8 cellular contexts compared by ENCODE assay signal in genomic region chr6:127266892-127267741, GRCh38. TPM values are rescaled to one million over a fixed set of nuclear protein-coding genes. Genes with fewer than 3 reads are reported as not detected.
DNase-seq lines count a peak whose midpoint lies in the region; ATAC-seq, FAIRE-seq and TF ChIP-seq lines count a peak whose summit lies in the region.

No MANE protein-coding gene starts in this region.

- H3K27ac ChIP-seq in WERI-Rb-1 (peak overlapping the region; percentile 93), breast epithelium (peak overlapping the region; percentile 97 to 100), keratinocyte (ENCODE audit: control insufficient read depth, insufficient read depth, low read length) (peak overlapping the region; percentile 79)

- peaks cover 48% of the 10 kb centered on the region for H3K79me2 ChIP-seq in keratinocyte (ENCODE audit: control insufficient read depth, insufficient read depth, low read length)

- peak overlapping the region; percentile 89 for H3K4me2 ChIP-seq in keratinocyte (ENCODE audit: control insufficient read depth, extremely low read depth, insufficient read depth, low read depth, low read length)

- DNase-seq in NCI-H1417 (lab: John Stamatoyannopoulos, UW): peak; percentile 33 to 89 (median 82)
- no peak for DNase-seq in NCI-H1417 treated with DMSO at 0.1 percent for 48 hours (lab: John Stamatoyannopoulos, UW)
- DNase-seq in NB4 (ENCODE audit: low read depth): peak; percentile 82
- peak; percentile 60 for DNase-seq in WERI-Rb-1
- peak; percentile 22 to 52 for DNase-seq in breast epithelium (ENCODE audit: low spot score in 2 of 2)
- DNase-seq in keratinocyte (ENCODE audit: low read depth, low spot score): no peak
- DNase-seq in stimulated activated CD4-positive, alpha-beta T cell treated with anti-CD3 and anti-CD28 coated beads, Interleukin-1b, Interleukin-23, amount 100 ng/mL, for 24 hours (ENCODE audit: low read depth in 4 of 4, low spot score in 1 of 4): peak; percentile 23 to 44 (median 28)

- TF ChIP-seq POLR2A in NB4 (IDR thresholded peaks at IDR 0.05; ENCODE audit: extremely low read depth, insufficient read length): peak; percentile 86
- peak; percentile 91 for TF ChIP-seq POLR2A in breast epithelium (IDR thresholded peaks at IDR 0.05)

- H3K36me3 ChIP-seq in WERI-Rb-1 (peaks cover 3% of the 10 kb centered on the region), breast epithelium (no peaks in the 10 kb centered on the region), keratinocyte (ENCODE audit: control insufficient read depth in 2 of 2, extremely low read depth in 1 of 2, insufficient read depth in 2 of 2, low read length in 2 of 2) (no peaks in the 10 kb centered on the region)

- H3K9ac ChIP-seq in keratinocyte (ENCODE audit: control insufficient read depth, extremely low read depth, insufficient read depth, low read length): peak overlapping the region; percentile 89

- H3K9me1 ChIP-seq in keratinocyte (ENCODE audit: control insufficient read depth, extremely low read depth, insufficient read depth, low read length): no peaks in the 10 kb centered on the region

- no peaks in the 10 kb centered on the region for H4K20me1 ChIP-seq in keratinocyte (ENCODE audit: control insufficient read depth, extremely low read depth, insufficient read depth, low read length)

- H3K9me3 ChIP-seq in WERI-Rb-1 (ENCODE audit: severe bottlenecking): no peaks in the 10 kb centered on the region
- H3K9me3 ChIP-seq in breast epithelium: no peaks in the 10 kb centered on the region
- no peaks in the 10 kb centered on the region for H3K9me3 ChIP-seq in keratinocyte (ENCODE audit: control insufficient read depth, low read depth, low read length)

- peak overlapping the region; percentile 98 for H2AFZ ChIP-seq in keratinocyte (ENCODE audit: control insufficient read depth, low read length)

- H3K4me3 ChIP-seq in NB4 (ENCODE audit: low read depth, low read length) (peak overlapping the region; percentile 92), WERI-Rb-1 (ENCODE audit: low read depth, low read length) (peak overlapping the region; percentile 63), breast epithelium (peak overlapping the region; percentile 68 to 99 (median 91)), keratinocyte (ENCODE audit: control insufficient read depth in 2 of 3, extremely low read depth in 1 of 3, insufficient read depth in 2 of 3, low read depth in 1 of 3, low read length in 3 of 3) (peak overlapping the region; percentile 71 to 100 (median 87))

- TF ChIP-seq CTCF in NB4 (IDR thresholded peaks at IDR 0.05; ENCODE audit: low read depth, low read length) (no peak), WERI-Rb-1 (IDR thresholded peaks at IDR 0.05; ENCODE audit: low read depth, low read length) (no peak), breast epithelium (IDR thresholded peaks at IDR 0.05) (no peak), keratinocyte (optimal IDR thresholded peaks at IDR 0.05 in 1 of 3, IDR thresholded peaks at IDR 0.05 in 1 of 3, conservative IDR thresholded peaks at IDR 0.05 in 1 of 3; ENCODE audit: extremely low read depth in 1 of 3, insufficient read depth in 2 of 3, low read length in 3 of 3) (no peak)

- H3K27me3 ChIP-seq in WERI-Rb-1 (ENCODE audit: insufficient read depth, low read depth, severe bottlenecking) (no peaks in the 10 kb centered on the region), breast epithelium (no peaks in the 10 kb centered on the region), keratinocyte (ENCODE audit: control insufficient read depth, extremely low read depth, insufficient read depth, low read length) (no peaks in the 10 kb centered on the region)

- dilution Hi-C loops in keratinocyte (cut with MboI; ENCODE audit: extremely low pct_ligation_motif_present, low sequenced_read_pairs): no loop called here

- FAIRE-seq in keratinocyte (lab: Jason Lieb, UNC): no peak

- intact Hi-C loops in breast epithelium (cut with DNase I; ENCODE audit: low total_unique reads): no loop called here

- ATAC-seq in HG02588 (IDR thresholded peaks at IDR 0.05; ENCODE audit: unreplicated experiment): peak; percentile 74

- H3K4me1 ChIP-seq in breast epithelium (no peaks in the 10 kb centered on the region), keratinocyte (ENCODE audit: control insufficient read depth, extremely low read depth, insufficient read depth, low read length) (peaks cover 6% of the 10 kb centered on the region)

RNA-seq across cellular contexts. Expression of gene RNF146, which starts 0.5 kb away (rescaled TPM):
- 10 to 100 TPM; 77.7 to 86.3 (median 77.9) TPM for total RNA-seq in breast epithelium
- polyA plus RNA-seq in keratinocyte: 20.0 to 36.6 TPM (median 30.9 TPM) in 3 replicates
- polyA plus RNA-seq in keratinocyte (2011; ENCODE audit: low read depth): 24.6 TPM
- 17.1 and 26.6 TPM in 2 replicates for polyA plus RNA-seq in keratinocyte (2011; cell fraction: cytosol; rRNA removed)
- polyA plus RNA-seq in keratinocyte (2011; cell fraction: nucleus; rRNA removed): 42.3 and 52.1 TPM in 2 replicates
- 15.7 and 26.2 TPM in 2 replicates for polyA plus RNA-seq in keratinocyte (2012; ENCODE audit: low replicate concordance)
- 11.5 to 20.5 TPM (median 17.2 TPM) in 3 replicates for polyA minus RNA-seq in keratinocyte
- 14.8 TPM for polyA minus RNA-seq in keratinocyte (2011; cell fraction: cytosol; rRNA and poly(A)+ RNA removed)
- 11.9 and 26.9 TPM in 2 replicates for polyA minus RNA-seq in keratinocyte (2011; cell fraction: nucleus; rRNA and poly(A)+ RNA removed)

Comparison
In these comparisons a context has a peak if more than half of its experiments do, and no peak if none do; other contexts are left out.
1. DNase-seq: peak in NCI-H1417 (3 of 3), NB4 (single experiment), WERI-Rb-1 (single experiment), breast epithelium (2 of 2) and stimulated activated CD4-positive, alpha-beta T cell treated with anti-CD3 and anti-CD28 coated beads, Interleukin-1b, Interleukin-23, amount 100 ng/mL, for 24 hours (4 of 4); none in NCI-H1417 treated with DMSO at 0.1 percent for 48 hours (single experiment) and keratinocyte (single experiment).
2. Peak in every context shown above with its lines, with median percentiles within 50 percentile points of each other: H3K4me3 ChIP-seq and H3K27ac ChIP-seq.